23 cellular contexts compared by ENCODE assay signal in genomic region chr17:39205112-39205526, GRCh38. TPM values are rescaled to one million over a fixed set of nuclear protein-coding genes. Genes with fewer than 3 reads are reported as not detected.
DNase-seq lines count a peak whose midpoint lies in the region; ATAC-seq and TF ChIP-seq lines count a peak whose summit lies in the region.
"Had no signal": no experiment of that assay in that cellular context is flagged by ENCODE, and none has a peak within 500 bp of the region (broad histone marks: within the 10 kb centered on the region; RNA-seq: fewer than 3 reads in every experiment).

No MANE protein-coding gene starts in this region.

- H3K36me3 ChIP-seq in uterus (no peaks in the 10 kb centered on the region), mucosa of descending colon (ENCODE audit: low read depth) (peaks cover 17% of the 10 kb centered on the region)

- TF ChIP-seq POLR2A in uterus (IDR thresholded peaks at IDR 0.05) = no peak

- POLR2A ChIA-PET in WTC11 (lab: Charles Lee) = interaction anchor here (0.6 to 1.2 kb wide), 3 partner anchors 21 to 261 kb away, joined by 3 to 5 read pairs (median 3); partner anchors contain the start of gene STAC2

- no peak overlapping the region for H3K27ac ChIP-seq in uterus
- H3K27ac ChIP-seq: vagina had no signal

- intact Hi-C loops in uterus (cut with DNase I; ENCODE audit: low total_unique reads) (no loop called here), mucosa of descending colon (cut with DNase I, micrococcal nuclease) (no loop called here)

- peaks cover 62% of the 10 kb centered on the region for H3K4me1 Mint-ChIP-seq in activated T-cell treated with anti-CD3 and anti-CD28 coated beads, Interleukin-2, amount 50 U/mL, for 24 hours (ENCODE audit: low read depth)
- H3K4me1 Mint-ChIP-seq in WTC11 = peaks cover 43% of the 10 kb centered on the region
- H3K4me1 Mint-ChIP-seq in stimulated activated effector memory CD8-positive, alpha-beta T cell treated with anti-CD3 and anti-CD28 coated beads, Interleukin-12 subunit alpha, Interleukin-12 subunit beta, amount 100 ng/mL, for 72 hours = peaks cover 66% of the 10 kb centered on the region

- no peaks in the 10 kb centered on the region for H3K9me3 Mint-ChIP-seq in activated T-cell treated with anti-CD3 and anti-CD28 coated beads, Interleukin-2, amount 50 U/mL, for 24 hours
- no peaks in the 10 kb centered on the region for H3K9me3 Mint-ChIP-seq in WTC11
- no peaks in the 10 kb centered on the region for H3K9me3 Mint-ChIP-seq in stimulated activated effector memory CD8-positive, alpha-beta T cell treated with anti-CD3 and anti-CD28 coated beads, Interleukin-12 subunit alpha, Interleukin-12 subunit beta, amount 100 ng/mL, for 72 hours
- H3K9me3 Mint-ChIP-seq: activated naive CD4-positive, alpha-beta T cell treated with anti-CD3 and anti-CD28 coated beads, Interleukin-2, amount 10 ng/mL, durations not matched to agents 7 days and 5 days; brain; dendritic cell treated with granulocyte-macrophage colony-stimulating factor and Interleukin-4, amounts not matched to agents 40 ng/mL and 50 ng/mL, for 4 days; mesothelial cell of epicardium had no signal

- H3K36me3 Mint-ChIP-seq in activated T-cell treated with anti-CD3 and anti-CD28 coated beads, Interleukin-2, amount 50 U/mL, for 24 hours (ENCODE audit: low read depth) = peaks cover 53% of the 10 kb centered on the region
- H3K36me3 Mint-ChIP-seq in WTC11 = peaks cover 48% of the 10 kb centered on the region
- peaks cover 68% of the 10 kb centered on the region for H3K36me3 Mint-ChIP-seq in stimulated activated effector memory CD8-positive, alpha-beta T cell treated with anti-CD3 and anti-CD28 coated beads, Interleukin-12 subunit alpha, Interleukin-12 subunit beta, amount 100 ng/mL, for 72 hours

- no peak for DNase-seq in activated T-cell treated with anti-CD3 and anti-CD28 coated beads, Interleukin-2, amount 50 U/mL, for 24 hours
- DNase-seq in activated T-cell treated with anti-CD3 and anti-CD28 coated beads for 4 hours (no peak), HT-29 (ENCODE audit: low spot score) (peak; percentile 33), WTC11 (ENCODE audit: low spot score) (no peak), uterus (no peak), mucosa of descending colon (no peak), middle frontal gyrus (ENCODE audit: extremely low spot score, low spot score) (no peak)
- no peak for DNase-seq in stimulated activated effector memory CD8-positive, alpha-beta T cell treated with anti-CD3 and anti-CD28 coated beads, Interleukin-12 subunit alpha, Interleukin-12 subunit beta, amount 100 ng/mL, for 72 hours (ENCODE audit: low spot score in 2 of 2)
- DNase-seq: activated naive CD4-positive, alpha-beta T cell treated with anti-CD3 and anti-CD28 coated beads, Interleukin-2, amount 10 ng/mL, durations not matched to agents 7 days and 5 days; CD8-positive, alpha-beta memory T cell; GF-D8; left colon; NCI-H1436 treated with DMSO at 0.1 percent for 48 hours; NCI-H226; nucleus accumbens; SHP77; T1000 had no signal

- peaks cover 13 to 16% of the 10 kb centered on the region in 2 donors for H3K4me1 ChIP-seq in uterus
- H3K4me1 ChIP-seq in mucosa of descending colon (ENCODE audit: low read depth) = peaks cover 29% of the 10 kb centered on the region

- H3K9me3 ChIP-seq in uterus = no peaks in the 10 kb centered on the region
- H3K9me3 ChIP-seq in mucosa of descending colon = no peaks in the 10 kb centered on the region
- H3K9me3 ChIP-seq: vagina had no signal

- H3K27me3 ChIP-seq in uterus = no peaks in the 10 kb centered on the region
- H3K27me3 ChIP-seq: vagina had no signal

- peak overlapping the region; percentile 100 for H3K27ac Mint-ChIP-seq in activated T-cell treated with anti-CD3 and anti-CD28 coated beads, Interleukin-2, amount 50 U/mL, for 24 hours
- H3K27ac Mint-ChIP-seq in WTC11 = peak overlapping the region; percentile 33; the same call in 1 of the 2 replicates
- H3K27ac Mint-ChIP-seq in stimulated activated effector memory CD8-positive, alpha-beta T cell treated with anti-CD3 and anti-CD28 coated beads, Interleukin-12 subunit alpha, Interleukin-12 subunit beta, amount 100 ng/mL, for 72 hours = peak overlapping the region; percentile 63
- H3K27ac Mint-ChIP-seq: activated naive CD4-positive, alpha-beta T cell treated with anti-CD3 and anti-CD28 coated beads, Interleukin-2, amount 10 ng/mL, durations not matched to agents 7 days and 5 days; dendritic cell treated with granulocyte-macrophage colony-stimulating factor and Interleukin-4, amounts not matched to agents 40 ng/mL and 50 ng/mL, for 4 days; mesothelial cell of epicardium had no signal

- TF ChIP-seq CTCF in WTC11 (IDR thresholded peaks at IDR 0.05) (no peak), uterus (IDR thresholded peaks at IDR 0.05) (no peak), mucosa of descending colon (IDR thresholded peaks at IDR 0.05) (no peak)

- peaks cover under 1% of the 10 kb centered on the region for H3K27me3 Mint-ChIP-seq in activated T-cell treated with anti-CD3 and anti-CD28 coated beads, Interleukin-2, amount 50 U/mL, for 24 hours
- peaks cover 2% of the 10 kb centered on the region for H3K27me3 Mint-ChIP-seq in WTC11 (ENCODE audit: low read depth)

- no peak overlapping the region for H3K4me3 ChIP-seq in uterus
- no peak overlapping the region for H3K4me3 ChIP-seq in mucosa of descending colon
- H3K4me3 ChIP-seq: vagina had no signal

- CTCF ChIA-PET in WTC11 (lab: Charles Lee) = interaction anchor here (0.7 to 15.9 kb wide), 13 partner anchors 9 to 1266 kb away, joined by 3 to 626 read pairs (median 4); partner anchors contain the start of genes CACNB1 and STAC2

- ATAC-seq in WTC11 (no peak), mucosa of descending colon (no peak)
- no peak for ATAC-seq in stimulated activated effector memory CD8-positive, alpha-beta T cell treated with anti-CD3 and anti-CD28 coated beads, Interleukin-12 subunit alpha, Interleukin-12 subunit beta, amount 100 ng/mL, for 72 hours
- ATAC-seq: esophagus mucosa, left colon had no signal

- H3K4me3 Mint-ChIP-seq in activated T-cell treated with anti-CD3 and anti-CD28 coated beads, Interleukin-2, amount 50 U/mL, for 24 hours = no peak overlapping the region
- no peak overlapping the region for H3K4me3 Mint-ChIP-seq in WTC11
- H3K4me3 Mint-ChIP-seq in stimulated activated effector memory CD8-positive, alpha-beta T cell treated with anti-CD3 and anti-CD28 coated beads, Interleukin-12 subunit alpha, Interleukin-12 subunit beta, amount 100 ng/mL, for 72 hours = no peak overlapping the region
- H3K4me3 Mint-ChIP-seq: activated naive CD4-positive, alpha-beta T cell treated with anti-CD3 and anti-CD28 coated beads, Interleukin-2, amount 10 ng/mL, durations not matched to agents 7 days and 5 days; dendritic cell treated with granulocyte-macrophage colony-stimulating factor and Interleukin-4, amounts not matched to agents 40 ng/mL and 50 ng/mL, for 4 days; mesothelial cell of epicardium had no signal

TF ChIP-seq in WTC11, 78 proteins besides CTCF, POLR2A, EP300 and RAD21 (continues in another document):
- TF ChIP-seq ZNF416 (CRISPR knock-in tag; IDR thresholded peaks at IDR 0.05) (peak; percentile 88), FOXP4 (CRISPR knock-in tag; IDR thresholded peaks at IDR 0.05) (no peak), FOXK1 (CRISPR knock-in tag; IDR thresholded peaks at IDR 0.05) (no peak)

RNA-seq across cellular contexts. Expression of gene RPL19, which starts 5.0 kb away (rescaled TPM):
- 2,436 and 2,711 TPM in 2 replicates for total RNA-seq in HT-29 (2014; rRNA removed; shearing (Covaris generic))
- 1,970 to 2,019 TPM (median 2,012 TPM) in 3 replicates for total RNA-seq in WTC11 (2021)
- total RNA-seq in uterus = 1,000 to 10,000 TPM; 1,469 to 5,936 (median 3,528) TPM
- 1,000 to 10,000 TPM; 1,315 to 1,492 (median 1,411) TPM for total RNA-seq in mucosa of descending colon

RNA-seq across cellular contexts. Expression of gene CACNB1, which starts 7.7 kb away (rescaled TPM):
- total RNA-seq in HT-29 (2014; rRNA removed; shearing (Covaris generic)) = 3.5 and 6.5 TPM in 2 replicates
- 11.2 to 17.0 TPM (median 11.9 TPM) in 3 replicates for total RNA-seq in WTC11 (2021)
- total RNA-seq in uterus = 10 to 100 TPM in 2 of 4 donors, 1 to 10 TPM in 2; 5.6 to 23.3 (median 8.4) TPM
- 10 to 100 TPM; 16.8 to 24.3 (median 20.1) TPM for total RNA-seq in mucosa of descending colon

RNA-seq across cellular contexts. Expression of gene STAC2, which starts 20.6 kb away (rescaled TPM):
- total RNA-seq in HT-29 (2014; rRNA removed; shearing (Covaris generic)) = 0.28 TPM in 1 of 2 replicates, not detected in the other
- 3.9 to 4.2 TPM (median 4.0 TPM) in 3 replicates for total RNA-seq in WTC11 (2021)
- 10 to 100 TPM in 1 of 4 donors, 1 to 10 TPM in 2, under 1 TPM in 1; 0.59 to 14.4 (median 1.1) TPM for total RNA-seq in uterus
- under 1 TPM in 2 of 3 donors, not detected in 1; 0.17 to 0.79 TPM for total RNA-seq in mucosa of descending colon
- total RNA-seq: CD8-positive, alpha-beta memory T cell had no signal

RNA-seq across cellular contexts. Expression of gene ARL5C, which starts 39.2 kb away (rescaled TPM):
- not detected in 2 replicates for total RNA-seq in HT-29 (2014; rRNA removed; shearing (Covaris generic))
- total RNA-seq in WTC11 (2021) = not detected in 3 replicates
- not detected for total RNA-seq in uterus
- not detected for total RNA-seq in mucosa of descending colon
- total RNA-seq: CD8-positive, alpha-beta memory T cell; esophagus mucosa; LHCN-M2; mesothelial cell of epicardium; vagina had no signal

RNA-seq across cellular contexts. Expression of gene PLXDC1, which starts 53.7 kb away (rescaled TPM):
- not detected in 2 replicates for total RNA-seq in HT-29 (2014; rRNA removed; shearing (Covaris generic))
- total RNA-seq in WTC11 (2021) (4.1 to 5.4 TPM (median 4.1 TPM) in 3 replicates), uterus (10 to 100 TPM in 3 of 4 donors, 1 to 10 TPM in 1; 3.3 to 45.1 (median 21.5) TPM), mucosa of descending colon (10 to 100 TPM in 1 of 3 donors, 1 to 10 TPM in 2; 2.4 to 10.9 (median 5.6) TPM)

Comparison
In these comparisons a context has a peak if more than half of its experiments do, and no peak if none do; other contexts are left out.
1. H3K27ac Mint-ChIP-seq: peak in every context shown above with its lines; median percentile 100 in activated T-cell treated with anti-CD3 and anti-CD28 coated beads, Interleukin-2, amount 50 U/mL, for 24 hours; 63 in stimulated activated effector memory CD8-positive, alpha-beta T cell treated with anti-CD3 and anti-CD28 coated beads, Interleukin-12 subunit alpha, Interleukin-12 subunit beta, amount 100 ng/mL, for 72 hours; 33 in WTC11.